In the genomic region with DNA sequence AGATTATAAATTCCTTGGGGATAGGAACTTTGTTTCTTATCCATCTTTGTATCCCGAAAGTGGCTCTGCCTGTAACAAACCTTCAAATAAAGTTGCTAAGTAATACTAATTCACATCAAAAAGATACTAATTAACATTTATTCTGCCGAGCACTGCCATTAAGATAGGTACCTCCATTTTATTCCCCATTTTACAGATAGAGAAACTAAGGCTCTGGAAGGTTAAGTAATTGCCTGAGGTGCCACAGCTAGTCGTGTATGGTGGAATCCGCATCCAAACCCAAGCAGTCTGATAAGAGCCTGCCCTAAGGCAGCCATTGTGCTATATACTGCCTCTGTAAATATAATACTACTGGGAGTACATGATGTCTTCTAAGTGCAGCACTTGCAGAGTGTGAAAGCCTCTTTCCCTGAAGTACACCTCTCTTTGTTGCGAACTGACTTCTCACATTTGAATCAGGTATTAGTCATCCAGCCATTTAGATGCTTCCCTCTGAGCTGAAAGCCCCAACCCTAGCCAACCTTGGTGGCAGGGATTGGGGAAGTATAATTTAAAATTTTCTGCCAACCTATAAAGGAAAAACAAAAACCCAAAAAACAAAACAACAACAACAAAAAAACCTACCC, we compare ENCODE assay signal across 10 cellular contexts.
DNase-seq lines count a peak whose midpoint lies in the region; ATAC-seq, FAIRE-seq and TF ChIP-seq lines count a peak whose summit lies in the region.
"Had no signal": no experiment of that assay in that cellular context is flagged by ENCODE, and none has a peak within 500 bp of the region (broad histone marks: within the 10 kb centered on the region; RNA-seq: fewer than 3 reads in every experiment).

No MANE protein-coding gene starts in this region.

- H3K4me3 Mint-ChIP-seq in Caco-2 (ENCODE audit: unreplicated experiment) (no peak overlapping the region), astrocyte (ENCODE audit: unreplicated experiment) (no peak overlapping the region)
- H3K4me3 Mint-ChIP-seq in natural killer cell treated with Interleukin-12 subunit alpha and Interleukin-12 subunit beta and Interleukin-15 and Interleukin-18, amount 100 ng/mL, for 72 hours: peak overlapping the region; percentile 85

- no peak for DNase-seq in Caco-2
- DNase-seq in M059J (ENCODE audit: low read depth): peak; percentile 79
- DNase-seq in astrocyte (ENCODE audit: low read depth): peak; percentile 63
- no peak for DNase-seq in natural killer cell treated with Interleukin-12 subunit alpha and Interleukin-12 subunit beta and Interleukin-15 and Interleukin-18, amount 100 ng/mL, for 72 hours (ENCODE audit: low spot score)
- no peak for DNase-seq in NCI-H1694 (lab: John Stamatoyannopoulos, UW)
- no peak for DNase-seq in NCI-H774 (lab: John Stamatoyannopoulos, UW)
- DNase-seq: NCI-H2171 treated with DMSO at 0.1 percent for 48 hours, occipital lobe had no signal

- H3K4me2 ChIP-seq in astrocyte (ENCODE audit: low read length): peak overlapping the region; percentile 53

- H3K79me2 ChIP-seq in astrocyte (ENCODE audit: insufficient read depth, low read length): peaks cover 8% of the 10 kb centered on the region

- CTCF ChIA-PET in Caco-2 (lab: Charles Lee): interaction anchor here (0.6 to 0.8 kb wide), 2 partner anchors 12 to 18 kb away, joined by 3 read pairs; no protein-coding TSS in a partner anchor

- no peak overlapping the region for H3K27ac ChIP-seq in astrocyte (ENCODE audit: low read depth, low read length)

- no peak overlapping the region for H2AFZ ChIP-seq in astrocyte (ENCODE audit: low read depth, low read length)

- peak; percentile 79 to 89 for ATAC-seq in natural killer cell treated with Interleukin-12 subunit alpha and Interleukin-12 subunit beta and Interleukin-15 and Interleukin-18, amount 100 ng/mL, for 72 hours
- ATAC-seq in GM19328 (IDR thresholded peaks at IDR 0.05; ENCODE audit: unreplicated experiment) (no peak), GM21717 (IDR thresholded peaks at IDR 0.05; ENCODE audit: unreplicated experiment) (no peak)

- peaks cover 45% of the 10 kb centered on the region for H3K4me1 ChIP-seq in Caco-2
- H3K4me1 ChIP-seq in astrocyte (ENCODE audit: insufficient read depth, low read length): peaks cover 47% of the 10 kb centered on the region

- H3K36me3 Mint-ChIP-seq in Caco-2 (ENCODE audit: insufficient read depth, unreplicated experiment): peaks cover 20% of the 10 kb centered on the region
- H3K36me3 Mint-ChIP-seq in astrocyte (ENCODE audit: low read depth, unreplicated experiment): no peaks in the 10 kb centered on the region
- no peaks in the 10 kb centered on the region for H3K36me3 Mint-ChIP-seq in natural killer cell treated with Interleukin-12 subunit alpha and Interleukin-12 subunit beta and Interleukin-15 and Interleukin-18, amount 100 ng/mL, for 72 hours

- H3K27ac Mint-ChIP-seq in Caco-2 (ENCODE audit: unreplicated experiment) (peak overlapping the region; percentile 94), astrocyte (ENCODE audit: unreplicated experiment) (peak overlapping the region; percentile 73)
- peak overlapping the region; percentile 91 to 95 for H3K27ac Mint-ChIP-seq in natural killer cell treated with Interleukin-12 subunit alpha and Interleukin-12 subunit beta and Interleukin-15 and Interleukin-18, amount 100 ng/mL, for 72 hours

- H3K4me1 Mint-ChIP-seq in Caco-2 (ENCODE audit: low read depth, unreplicated experiment) (peaks cover 41% of the 10 kb centered on the region), astrocyte (ENCODE audit: low read depth, unreplicated experiment) (peaks cover 46% of the 10 kb centered on the region)
- peaks cover 41 to 45% of the 10 kb centered on the region in 2 donors for H3K4me1 Mint-ChIP-seq in natural killer cell treated with Interleukin-12 subunit alpha and Interleukin-12 subunit beta and Interleukin-15 and Interleukin-18, amount 100 ng/mL, for 72 hours (ENCODE audit: low read depth in 2 of 2)

- no peaks in the 10 kb centered on the region for H3K36me3 ChIP-seq in Caco-2 (ENCODE audit: control insufficient read depth, insufficient read depth, low read length)
- no peaks in the 10 kb centered on the region for H3K36me3 ChIP-seq in astrocyte (ENCODE audit: insufficient read depth, low read length)

- no TSS peak for BruUV-seq in Caco-2 (replicated peaks; lab: Mats Ljungman, UMichigan)

- intact Hi-C loops in Caco-2 (cut with micrococcal nuclease; ENCODE audit: unreplicated experiment): loop anchor here (2.0 kb wide), 1 partner anchor 17 kb away; no protein-coding TSS in a partner anchor

- TF ChIP-seq CTCF in Caco-2 (IDR thresholded peaks at IDR 0.05; ENCODE audit: insufficient read depth in 1 of 2, low read depth in 1 of 2, low read length in 1 of 2, severe bottlenecking in 1 of 2, unreplicated experiment in 1 of 2): no peak
- TF ChIP-seq CTCF in astrocyte (IDR thresholded peaks at IDR 0.05; ENCODE audit: insufficient read depth, low read depth, low read length): no peak

- no peaks in the 10 kb centered on the region for H3K27me3 ChIP-seq in Caco-2 (replicated peaks; ENCODE audit: control insufficient read depth, insufficient read depth, low read length)
- H3K27me3 ChIP-seq in astrocyte (ENCODE audit: insufficient read depth, low read length): no peaks in the 10 kb centered on the region

- H4K20me1 ChIP-seq in astrocyte (ENCODE audit: insufficient read depth, low read length): no peaks in the 10 kb centered on the region

- H3K9me3 Mint-ChIP-seq in Caco-2 (ENCODE audit: unreplicated experiment): no peaks in the 10 kb centered on the region
- no peaks in the 10 kb centered on the region for H3K9me3 Mint-ChIP-seq in astrocyte (ENCODE audit: unreplicated experiment)
- no peaks in the 10 kb centered on the region for H3K9me3 Mint-ChIP-seq in natural killer cell treated with Interleukin-12 subunit alpha and Interleukin-12 subunit beta and Interleukin-15 and Interleukin-18, amount 100 ng/mL, for 72 hours

- peak overlapping the region; percentile 7 for H3K9ac ChIP-seq in astrocyte (ENCODE audit: low read length)

- H3K27me3 Mint-ChIP-seq in Caco-2 (ENCODE audit: insufficient read depth, unreplicated experiment) (no peaks in the 10 kb centered on the region), astrocyte (ENCODE audit: low read depth, unreplicated experiment) (no peaks in the 10 kb centered on the region)
- no peaks in the 10 kb centered on the region for H3K27me3 Mint-ChIP-seq in natural killer cell treated with Interleukin-12 subunit alpha and Interleukin-12 subunit beta and Interleukin-15 and Interleukin-18, amount 100 ng/mL, for 72 hours

- no peak for FAIRE-seq in astrocyte (lab: Jason Lieb, UNC)

- H3K9me3 ChIP-seq in Caco-2: no peaks in the 10 kb centered on the region
- H3K9me3 ChIP-seq in astrocyte (ENCODE audit: insufficient read depth, low read depth, low read length): no peaks in the 10 kb centered on the region

- H3K4me3 ChIP-seq in Caco-2 (ENCODE audit: low read depth, low read length) (no peak overlapping the region), astrocyte (ENCODE audit: insufficient read depth, low read depth, low read length) (no peak overlapping the region)

- POLR2A ChIA-PET in Caco-2 (lab: Charles Lee): interaction anchor here (1.2 to 1.7 kb wide), 2 partner anchors 10 to 61 kb away, joined by 6 to 7 read pairs; no protein-coding TSS in a partner anchor

Comparison
In these comparisons a context has a peak if more than half of its experiments do, and no peak if none do; other contexts are left out.
1. DNase-seq: peak in M059J (single experiment) and astrocyte (single experiment); none in Caco-2 (0 of 2), natural killer cell treated with Interleukin-12 subunit alpha and Interleukin-12 subunit beta and Interleukin-15 and Interleukin-18, amount 100 ng/mL, for 72 hours (single experiment), NCI-H1694 (single experiment) and NCI-H774 (single experiment).
2. ATAC-seq: peak in natural killer cell treated with Interleukin-12 subunit alpha and Interleukin-12 subunit beta and Interleukin-15 and Interleukin-18, amount 100 ng/mL, for 72 hours (2 of 2); none in GM19328 (single experiment) and GM21717 (single experiment).
3. Peak in every context shown above with its lines, with median percentiles within 50 percentile points of each other: H3K27ac Mint-ChIP-seq.